ENCODE assay signal across 34 cellular contexts in the genomic region with DNA sequence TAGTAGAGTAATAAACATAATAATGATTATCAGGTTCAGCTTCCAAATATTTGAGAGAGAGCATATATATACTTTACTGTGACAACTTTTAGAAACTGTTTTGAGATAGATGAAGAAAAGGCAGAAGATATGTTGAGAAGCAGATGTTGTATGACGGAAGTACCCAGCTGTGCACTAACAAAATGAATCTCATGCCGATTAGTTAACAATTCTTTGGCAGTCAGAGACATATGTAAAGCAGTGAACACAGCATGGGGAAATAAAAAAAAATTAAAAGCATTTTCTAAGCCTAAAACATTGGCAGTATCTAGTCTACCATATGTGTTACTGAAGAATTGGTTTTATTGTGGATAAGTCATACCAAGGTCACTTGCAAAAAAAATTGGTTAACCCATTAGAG.
"Had no signal": no experiment of that assay in that cellular context is flagged by ENCODE, and none has a peak within 500 bp of the region (broad histone marks: within the 10 kb centered on the region; RNA-seq: fewer than 3 reads in every experiment).

No MANE protein-coding gene starts in this region.

- DNase-seq: Karpas-422, Kasumi-1, MG63, MM.1S, MV-4-11, NCI-H1048, NCI-H1092, NCI-H1092 treated with DMSO at 0.1 percent for 48 hours, NCI-H1105, NCI-H1105 treated with DMSO at 0.1 percent for 48 hours, NCI-H1417, NCI-H1417 treated with DMSO at 0.1 percent for 48 hours, NCI-H1436, NCI-H1436 treated with DMSO at 0.1 percent for 48 hours, NCI-H146, NCI-H1694, NCI-H1694 treated with DMSO at 0.1 percent for 48 hours, NCI-H187, NCI-H187 treated with DMSO at 0.1 percent for 48 hours, NCI-H1930, NCI-H2029, NCI-H2029 treated with DMSO at 0.1 percent for 48 hours, NCI-H2081, NCI-H2081 treated with DMSO at 0.1 percent for 48 hours, NCI-H2107, NCI-H2171, NCI-H2171 treated with DMSO at 0.1 percent for 48 hours, NCI-H2227 treated with DMSO at 0.1 percent for 48 hours, NCI-H226, NCI-H345, NCI-H510A, NCI-H510A treated with DMSO at 0.1 percent for 48 hours, NCI-H524, NCI-H524 treated with DMSO at 0.1 percent for 48 hours had no signal

- H3K27me3 ChIP-seq: MG63 had no signal

- H3K4me3 ChIP-seq: MG63 had no signal
